In genomic region chr16:29745853-29746345, GRCh38 we compare ENCODE assay signal across 8 cellular contexts. TPM values are rescaled to one million over a fixed set of nuclear protein-coding genes. Genes with fewer than 3 reads are reported as not detected.
A peak's percentile ranks its signal among the peaks of the same experiment; 100 is the strongest.
DNase-seq lines count a peak whose midpoint lies in the region; ATAC-seq and TF ChIP-seq lines count a peak whose summit lies in the region.
"Had no signal": no experiment of that assay in that cellular context is flagged by ENCODE, and none has a peak within 500 bp of the region (broad histone marks: within the 10 kb centered on the region; RNA-seq: fewer than 3 reads in every experiment).

Gene C16orf54 (minus strand): TSS chr16:29745990. CDS start chr16:29744951, 1,039 bp downstream.

- TF ChIP-seq EP300 in esophagus muscularis mucosa (IDR thresholded peaks at IDR 0.05): no peak

- H3K9me3 Mint-ChIP-seq in IgD-negative memory B cell: peaks cover 0 to 4% (median 0%) of the 10 kb centered on the region in 3 donors

- no peak within 1 kb of the TSS for H3K27ac ChIP-seq in esophagus muscularis mucosa (replicated peaks in 1 of 4)
- H3K27ac ChIP-seq: thyroid gland had no signal

- peak within 1 kb of the TSS; percentile 96 to 100 (median 100) for H3K27ac Mint-ChIP-seq in IgD-negative memory B cell

- no peaks in the 10 kb centered on the region for H3K27me3 Mint-ChIP-seq in IgD-negative memory B cell

- 79% methylated on average over 12 of the region's 12 CpGs for WGBS in esophagus muscularis mucosa

- no peaks in the 10 kb centered on the region for H3K27me3 ChIP-seq in esophagus muscularis mucosa
- H3K27me3 ChIP-seq: thyroid gland had no signal

- H3K4me3 Mint-ChIP-seq in IgD-negative memory B cell: peak within 1 kb of the TSS; percentile 92 to 99 (median 98)

- peak; percentile 90 for DNase-seq in activated CD4-positive, alpha-beta T cell treated with anti-CD3 and anti-CD28 coated beads, Interleukin-2, amount 50 U/mL, for 1 hour
- DNase-seq in esophagus muscularis mucosa (ENCODE audit: extremely low spot score) (peak; percentile 93), NCI-H526 treated with DMSO at 0.1 percent for 48 hours (lab: John Stamatoyannopoulos, UW) (no peak), NCI-H524 treated with DMSO at 0.1 percent for 48 hours (lab: John Stamatoyannopoulos, UW) (no peak)
- peak; percentile 44 to 72 (median 50) for DNase-seq in stimulated activated CD4-positive, alpha-beta T cell treated with anti-CD3 and anti-CD28 coated beads, Interleukin-1b, Interleukin-23, amount 100 ng/mL, for 24 hours (ENCODE audit: low read depth in 4 of 4, low spot score in 1 of 4)

- H3K9me3 ChIP-seq in esophagus muscularis mucosa: no peaks in the 10 kb centered on the region
- H3K9me3 ChIP-seq: thyroid gland had no signal

- H3K4me3 ChIP-seq in esophagus muscularis mucosa: peak within 1 kb of the TSS; percentile 37 to 55 (median 40)

- no peak for TF ChIP-seq CTCF in esophagus muscularis mucosa (IDR thresholded peaks at IDR 0.05)

- no peak for TF ChIP-seq POLR2A in esophagus muscularis mucosa (IDR thresholded peaks at IDR 0.05; ENCODE audit: low read depth)

- intact Hi-C loops in esophagus muscularis mucosa (cut with DNase I): no loop called here

- peaks cover 10% of the 10 kb centered on the region for H3K36me3 Mint-ChIP-seq in IgD-negative memory B cell

- ATAC-seq in GM19438 (IDR thresholded peaks at IDR 0.05; ENCODE audit: low read depth, unreplicated experiment): peak; percentile 81

- H3K36me3 ChIP-seq in esophagus muscularis mucosa: no peaks in the 10 kb centered on the region
- H3K36me3 ChIP-seq: thyroid gland had no signal

- peaks cover 28 to 51% (median 28%) of the 10 kb centered on the region in 3 donors for H3K4me1 Mint-ChIP-seq in IgD-negative memory B cell

- no peaks in the 10 kb centered on the region for H3K4me1 ChIP-seq in esophagus muscularis mucosa
- H3K4me1 ChIP-seq: thyroid gland had no signal

RNA-seq across cellular contexts. Expression of gene C16orf54, which starts in this region (rescaled TPM):
- 50.6 TPM for polyA plus RNA-seq in IgD-negative memory B cell
- 1 to 10 TPM; 1.3 to 2.5 (median 1.8) TPM for total RNA-seq in esophagus muscularis mucosa

Comparison
In these comparisons a context has a peak if more than half of its experiments do, and no peak if none do; other contexts are left out.
1. DNase-seq: peak in activated CD4-positive, alpha-beta T cell treated with anti-CD3 and anti-CD28 coated beads, Interleukin-2, amount 50 U/mL, for 1 hour (single experiment), esophagus muscularis mucosa (single experiment) and stimulated activated CD4-positive, alpha-beta T cell treated with anti-CD3 and anti-CD28 coated beads, Interleukin-1b, Interleukin-23, amount 100 ng/mL, for 24 hours (4 of 4); none in NCI-H526 treated with DMSO at 0.1 percent for 48 hours (single experiment) and NCI-H524 treated with DMSO at 0.1 percent for 48 hours (single experiment).